In the genomic region with DNA sequence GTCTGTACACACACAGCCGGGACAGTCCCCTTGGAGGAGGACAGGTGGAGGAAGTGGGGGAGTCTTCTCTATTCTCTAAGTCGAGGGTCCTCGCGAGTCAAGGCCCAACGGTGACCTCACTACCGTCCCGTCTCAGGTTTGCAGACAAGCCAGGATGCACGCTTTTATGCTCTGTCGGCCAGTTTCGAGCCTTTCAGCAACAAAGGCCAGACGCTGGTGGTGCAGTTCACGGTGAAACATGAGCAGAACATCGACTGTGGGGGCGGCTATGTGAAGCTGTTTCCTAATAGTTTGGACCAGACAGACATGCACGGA, we compare ENCODE assay signal across 8 cellular contexts. TPM values are rescaled to one million over a fixed set of nuclear protein-coding genes. Genes with fewer than 3 reads are reported as not detected.
DNase-seq lines count a peak whose midpoint lies in the region; ATAC-seq and FAIRE-seq lines count a peak whose summit lies in the region.

No MANE protein-coding gene starts in this region.

- no peaks in the 10 kb centered on the region for H3K9me3 Mint-ChIP-seq in activated naive CD8-positive, alpha-beta T cell treated with anti-CD3 and anti-CD28 coated beads, Interleukin-2, amount 10 ng/mL, durations not matched to agents 7 days and 5 days

- H3K9me2 ChIP-seq in Karpas-422 (replicated peaks; ENCODE audit: insufficient read depth, low read length): no peaks in the 10 kb centered on the region

- H2AFZ ChIP-seq in Karpas-422 (ENCODE audit: low read length): no peak overlapping the region

- H3K4me3 ChIP-seq in Karpas-422 (ENCODE audit: low read length) (peak overlapping the region; percentile 96), iPS-11a (ENCODE audit: low read depth, low read length) (peak overlapping the region; percentile 89), small intestine (ENCODE audit: low read depth in 1 of 2, low read length in 2 of 2) (peak overlapping the region; percentile 87 to 95)

- H3K36me3 ChIP-seq in Karpas-422 (ENCODE audit: insufficient read depth, low read length): peaks cover 33% of the 10 kb centered on the region
- H3K36me3 ChIP-seq in small intestine (ENCODE audit: control insufficient read depth in 2 of 2, insufficient read depth in 2 of 2, low read length in 2 of 2): peaks cover 13 to 15% of the 10 kb centered on the region in 2 donors

- peak overlapping the region; percentile 83 for H3K4me2 ChIP-seq in Karpas-422 (ENCODE audit: low read depth, low read length, poor library complexity, severe bottlenecking)

- no peaks in the 10 kb centered on the region for H3K27me3 Mint-ChIP-seq in activated naive CD8-positive, alpha-beta T cell treated with anti-CD3 and anti-CD28 coated beads, Interleukin-2, amount 10 ng/mL, durations not matched to agents 7 days and 5 days

- H3K9me3 ChIP-seq in Karpas-422 (ENCODE audit: low read length) (no peaks in the 10 kb centered on the region), small intestine (ENCODE audit: control insufficient read depth, low read depth) (no peaks in the 10 kb centered on the region)

- peaks cover 38% of the 10 kb centered on the region for H3K4me1 ChIP-seq in Karpas-422 (ENCODE audit: low read length)
- peaks cover 2 to 7% of the 10 kb centered on the region in 2 donors for H3K4me1 ChIP-seq in small intestine (ENCODE audit: control insufficient read depth in 2 of 2, insufficient read depth in 1 of 2, low read depth in 1 of 2, low read length in 1 of 2)

- H3K27me3 ChIP-seq in Karpas-422 (ENCODE audit: low read length) (no peaks in the 10 kb centered on the region), small intestine (ENCODE audit: control insufficient read depth in 2 of 2, insufficient read depth in 2 of 2, low read length in 2 of 2) (no peaks in the 10 kb centered on the region)

- peaks cover 22% of the 10 kb centered on the region for H4K20me1 ChIP-seq in Karpas-422 (ENCODE audit: insufficient read depth, low read depth, low read length)

- peak; percentile 17 for DNase-seq in AG08395 (ENCODE audit: low spot score)
- DNase-seq in Karpas-422: peak; percentile 68
- DNase-seq in activated naive CD8-positive, alpha-beta T cell treated with anti-CD3 and anti-CD28 coated beads, Interleukin-2, amount 10 ng/mL, durations not matched to agents 7 days and 5 days: peak; percentile 48
- DNase-seq in small intestine: peak; percentile 24
- no peak for DNase-seq in G401 (ENCODE audit: low spot score)
- DNase-seq in amniotic stem cell (lab: John Stamatoyannopoulos, UW): no peak

- H3K79me2 ChIP-seq in Karpas-422 (ENCODE audit: low read length): peaks cover 24% of the 10 kb centered on the region

- POLR2A ChIA-PET in activated naive CD8-positive, alpha-beta T cell treated with anti-CD3 and anti-CD28 coated beads, Interleukin-2, amount 10 ng/mL, durations not matched to agents 7 days and 5 days (lab: Charles Lee): interaction anchor here (0.5 to 3.3 kb wide), 7 partner anchors 25 to 247 kb away, joined by 3 to 25 read pairs (median 3); partner anchors contain the start of genes GCDH and TRIR

- in situ Hi-C loops in G401 (cut with HindIII; ENCODE audit: low sequenced_read_pairs): no loop called here

- peak overlapping the region; percentile 99 for H3K9ac ChIP-seq in Karpas-422 (ENCODE audit: low read length)

- 0 to 1% (median 0%) methylated on average over 15 of the region's 15 CpGs for WGBS in small intestine, 3 donors

- no peak for FAIRE-seq in small intestine (lab: Jason Lieb, UNC)

- peaks cover 40% of the 10 kb centered on the region for H3K36me3 Mint-ChIP-seq in activated naive CD8-positive, alpha-beta T cell treated with anti-CD3 and anti-CD28 coated beads, Interleukin-2, amount 10 ng/mL, durations not matched to agents 7 days and 5 days

- peaks cover 46% of the 10 kb centered on the region for H3K4me1 Mint-ChIP-seq in activated naive CD8-positive, alpha-beta T cell treated with anti-CD3 and anti-CD28 coated beads, Interleukin-2, amount 10 ng/mL, durations not matched to agents 7 days and 5 days

- peak overlapping the region; percentile 86 for H3K27ac ChIP-seq in Karpas-422 (ENCODE audit: low read length)
- H3K27ac ChIP-seq in small intestine (ENCODE audit: low read depth in 1 of 2, low read length in 1 of 2): peak overlapping the region; percentile 69 to 92

- peak overlapping the region; percentile 99 for H3K4me3 Mint-ChIP-seq in activated naive CD8-positive, alpha-beta T cell treated with anti-CD3 and anti-CD28 coated beads, Interleukin-2, amount 10 ng/mL, durations not matched to agents 7 days and 5 days

- peak overlapping the region; percentile 92 for H3K27ac Mint-ChIP-seq in activated naive CD8-positive, alpha-beta T cell treated with anti-CD3 and anti-CD28 coated beads, Interleukin-2, amount 10 ng/mL, durations not matched to agents 7 days and 5 days

- ATAC-seq in activated naive CD8-positive, alpha-beta T cell treated with anti-CD3 and anti-CD28 coated beads, Interleukin-2, amount 10 ng/mL, durations not matched to agents 7 days and 5 days (ENCODE audit: low read depth): no peak
- ATAC-seq in HG03571 (IDR thresholded peaks at IDR 0.05; ENCODE audit: unreplicated experiment): no peak

RNA-seq across cellular contexts. Expression of gene CALR, which starts 0.8 kb away (rescaled TPM):
- total RNA-seq in Karpas-422 (2014; rRNA removed; shearing (Covaris generic); ENCODE audit: low replicate concordance): 547 and 681 TPM in 2 replicates
- total RNA-seq in activated naive CD8-positive, alpha-beta T cell treated with anti-CD3 and anti-CD28 coated beads, Interleukin-2, amount 10 ng/mL, durations not matched to agents 7 days and 5 days: 100 to 1,000 TPM; 522 to 531 TPM
- 100 to 1,000 TPM; 117 to 696 (median 173) TPM for polyA plus RNA-seq in small intestine
- total RNA-seq in G401 (2014; rRNA removed; shearing (Covaris generic)): 1,471 and 1,755 TPM in 2 replicates

RNA-seq across cellular contexts. Expression of gene FARSA, which starts 5.7 kb away (rescaled TPM):
- 59.7 and 92.6 TPM in 2 replicates for total RNA-seq in Karpas-422 (2014; rRNA removed; shearing (Covaris generic); ENCODE audit: low replicate concordance)
- 10 to 100 TPM; 69.2 to 73.3 TPM for total RNA-seq in activated naive CD8-positive, alpha-beta T cell treated with anti-CD3 and anti-CD28 coated beads, Interleukin-2, amount 10 ng/mL, durations not matched to agents 7 days and 5 days
- 10 to 100 TPM; 32.4 to 74.4 (median 36.0) TPM for polyA plus RNA-seq in small intestine
- total RNA-seq in G401 (2014; rRNA removed; shearing (Covaris generic)): 142 and 150 TPM in 2 replicates

RNA-seq across cellular contexts. Expression of gene RAD23A, which starts 6.4 kb away (rescaled TPM):
- total RNA-seq in Karpas-422 (2014; rRNA removed; shearing (Covaris generic); ENCODE audit: low replicate concordance): 130 and 144 TPM in 2 replicates
- total RNA-seq in activated naive CD8-positive, alpha-beta T cell treated with anti-CD3 and anti-CD28 coated beads, Interleukin-2, amount 10 ng/mL, durations not matched to agents 7 days and 5 days: 100 to 1,000 TPM; 128 to 141 TPM
- polyA plus RNA-seq in small intestine: 100 to 1,000 TPM in 1 of 3 donors, 10 to 100 TPM in 2; 93.0 to 114 (median 98.9) TPM
- total RNA-seq in G401 (2014; rRNA removed; shearing (Covaris generic)): 76.4 and 88.8 TPM in 2 replicates

RNA-seq across cellular contexts. Expression of gene GADD45GIP1, which starts 17.8 kb away (rescaled TPM):
- total RNA-seq in Karpas-422 (2014; rRNA removed; shearing (Covaris generic); ENCODE audit: low replicate concordance): 23.2 and 66.6 TPM in 2 replicates
- total RNA-seq in activated naive CD8-positive, alpha-beta T cell treated with anti-CD3 and anti-CD28 coated beads, Interleukin-2, amount 10 ng/mL, durations not matched to agents 7 days and 5 days: 10 to 100 TPM; 18.4 to 19.4 TPM
- polyA plus RNA-seq in small intestine: 10 to 100 TPM; 32.3 to 42.2 (median 40.0) TPM
- 79.7 and 124 TPM in 2 replicates for total RNA-seq in G401 (2014; rRNA removed; shearing (Covaris generic))

RNA-seq across cellular contexts. Expression of gene SYCE2, which starts 20.2 kb away (rescaled TPM):
- total RNA-seq in Karpas-422 (2014; rRNA removed; shearing (Covaris generic); ENCODE audit: low replicate concordance): 0.22 and 2.5 TPM in 2 replicates
- 1 to 10 TPM; 3.6 to 4.4 TPM for total RNA-seq in activated naive CD8-positive, alpha-beta T cell treated with anti-CD3 and anti-CD28 coated beads, Interleukin-2, amount 10 ng/mL, durations not matched to agents 7 days and 5 days
- polyA plus RNA-seq in small intestine: under 1 TPM in 1 of 3 donors, not detected in 2; 0.18 TPM
- total RNA-seq in G401 (2014; rRNA removed; shearing (Covaris generic)): 0.17 and 0.31 TPM in 2 replicates

Comparison
In these comparisons a context has a peak if more than half of its experiments do, and no peak if none do; other contexts are left out.
1. DNase-seq: peak in AG08395 (single experiment), Karpas-422 (single experiment), activated naive CD8-positive, alpha-beta T cell treated with anti-CD3 and anti-CD28 coated beads, Interleukin-2, amount 10 ng/mL, durations not matched to agents 7 days and 5 days (single experiment) and small intestine (single experiment); none in G401 (single experiment) and amniotic stem cell (single experiment).
2. Peak in every context shown above with its lines, with median percentiles within 50 percentile points of each other: H3K4me3 ChIP-seq.